ENCODE assay signal across 13 cellular contexts in the genomic region with DNA sequence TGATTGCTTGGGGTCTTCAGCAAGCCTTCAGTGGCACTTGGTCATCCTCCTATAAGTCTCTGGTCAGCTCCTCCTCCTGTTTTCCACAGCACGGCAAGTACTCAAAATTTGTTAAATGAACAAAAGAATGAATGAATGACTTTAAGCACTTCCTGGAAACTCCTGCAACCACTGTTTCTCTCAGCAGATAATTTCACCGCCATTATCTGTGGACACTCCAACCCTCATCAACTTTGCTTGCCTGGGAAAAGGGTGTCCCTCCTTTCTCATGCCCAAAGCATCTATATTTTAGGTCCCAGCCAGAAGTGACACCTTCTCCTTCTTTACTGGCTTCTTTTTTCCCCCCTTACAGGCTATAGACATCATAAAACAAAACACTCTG.
"Had no signal": no experiment of that assay in that cellular context is flagged by ENCODE, and none has a peak within 500 bp of the region (broad histone marks: within the 10 kb centered on the region; RNA-seq: fewer than 3 reads in every experiment).

No MANE protein-coding gene starts in this region.

- H3K4me3 ChIP-seq: cardiac muscle cell, heart left ventricle, left ventricle myocardium inferior, right atrium auricular region, tibial nerve had no signal

- H3K9me3 ChIP-seq: heart left ventricle, left ventricle myocardium inferior, neutrophil, right atrium auricular region, tibial nerve had no signal

- ATAC-seq: activated T-cell treated with anti-CD3 and anti-CD28 coated beads, Interleukin-2, amount 50 U/mL, for 4 hours; heart left ventricle had no signal

- H3K27me3 ChIP-seq: cardiac muscle cell, heart left ventricle, neutrophil, right atrium auricular region, tibial nerve had no signal

- DNase-seq: activated CD4-positive, alpha-beta T cell treated with anti-CD3 and anti-CD28 coated beads for 48 hours; activated gamma-delta T cell treated with Interleukin-2 at 50 U/mL for 16 hours; activated T-cell treated with anti-CD3 and anti-CD28 coated beads, Interleukin-2, amount 50 U/mL, for 4 hours; foreskin melanocyte; heart left ventricle; left ventricle myocardium inferior; small intestine; SW 1271; WERI-Rb-1 had no signal

- H3K27ac ChIP-seq: cardiac muscle cell, heart left ventricle, left ventricle myocardium inferior, neutrophil, right atrium auricular region, tibial nerve, WERI-Rb-1 had no signal

- H3K9me3 Mint-ChIP-seq: activated T-cell treated with anti-CD3 and anti-CD28 coated beads, Interleukin-2, amount 50 U/mL, for 4 hours had no signal

- H3K4me3 Mint-ChIP-seq: activated T-cell treated with anti-CD3 and anti-CD28 coated beads, Interleukin-2, amount 50 U/mL, for 4 hours had no signal
